In genomic region chr13:98484289-98485219, GRCh38 we compare ENCODE assay signal across 8 cellular contexts.
DNase-seq lines count a peak whose midpoint lies in the region; ATAC-seq lines count a peak whose summit lies in the region.

No MANE protein-coding gene starts in this region.

- H3K36me3 ChIP-seq in iPS-20b (ENCODE audit: insufficient read depth, low read depth, low read length), result peaks cover 10% of the 10 kb centered on the region

- H3K4me1 ChIP-seq in iPS-20b (ENCODE audit: insufficient read depth, low read length), result peaks cover 36% of the 10 kb centered on the region

- H3K27ac Mint-ChIP-seq in T-helper 2 cell treated with Interferon-gamma antibody and Interleukin-4, amounts not matched to agents 5 μg/mL and 100 μg/mL, for 36 hours, result peak overlapping the region; percentile 62

- H3K27me3 Mint-ChIP-seq in T-helper 2 cell treated with Interferon-gamma antibody and Interleukin-4, amounts not matched to agents 5 μg/mL and 100 μg/mL, for 36 hours (ENCODE audit: low read depth), result no peaks in the 10 kb centered on the region

- no peaks in the 10 kb centered on the region for H3K9me3 Mint-ChIP-seq in T-helper 2 cell treated with Interferon-gamma antibody and Interleukin-4, amounts not matched to agents 5 μg/mL and 100 μg/mL, for 36 hours

- H3K27ac ChIP-seq in iPS-20b (ENCODE audit: low read length), result peak overlapping the region; percentile 29

- ATAC-seq in GM18867 (IDR thresholded peaks at IDR 0.05; ENCODE audit: unreplicated experiment), result no peak

- peaks cover 18% of the 10 kb centered on the region for H3K36me3 Mint-ChIP-seq in T-helper 2 cell treated with Interferon-gamma antibody and Interleukin-4, amounts not matched to agents 5 μg/mL and 100 μg/mL, for 36 hours (ENCODE audit: low read depth)

- H3K4me3 Mint-ChIP-seq in T-helper 2 cell treated with Interferon-gamma antibody and Interleukin-4, amounts not matched to agents 5 μg/mL and 100 μg/mL, for 36 hours, result peak overlapping the region; percentile 56

- H3K4me1 Mint-ChIP-seq in T-helper 2 cell treated with Interferon-gamma antibody and Interleukin-4, amounts not matched to agents 5 μg/mL and 100 μg/mL, for 36 hours (ENCODE audit: low read depth), result peaks cover 57% of the 10 kb centered on the region

- peak overlapping the region; percentile 60; the same call in 1 of the 2 replicates for H3K9ac ChIP-seq in iPS-20b (ENCODE audit: low read depth, low read length)

- DNase-seq in activated gamma-delta T cell treated with Interleukin-2 at 50 U/mL for 16 hours, result peak; percentile 64
- DNase-seq in activated gamma-delta T cell (lab: John Stamatoyannopoulos, UW), result no peak
- DNase-seq in MV-4-11 (lab: John Stamatoyannopoulos, UW), result peak; percentile 90
- peak; percentile 67 for DNase-seq in T-helper 2 cell treated with Interferon-gamma antibody and Interleukin-4, amounts not matched to agents 5 μg/mL and 100 μg/mL, for 36 hours (ENCODE audit: low spot score)
- peak; percentile 96 for DNase-seq in brain pericyte (ENCODE audit: low read depth, low spot score)
- DNase-seq in smooth muscle cell of the brain vasculature (ENCODE audit: low read depth, low spot score), result peak; percentile 86

- H3K4me3 ChIP-seq in iPS-20b (ENCODE audit: low read length), result peak overlapping the region; percentile 43

- H3K27me3 ChIP-seq in iPS-20b (ENCODE audit: insufficient read depth, low read length), result no peaks in the 10 kb centered on the region

- no peaks in the 10 kb centered on the region for H3K9me3 ChIP-seq in iPS-20b (ENCODE audit: insufficient read depth, low read depth, low read length)
